ENCODE assay signal across 1 cellular context in the genomic region with DNA sequence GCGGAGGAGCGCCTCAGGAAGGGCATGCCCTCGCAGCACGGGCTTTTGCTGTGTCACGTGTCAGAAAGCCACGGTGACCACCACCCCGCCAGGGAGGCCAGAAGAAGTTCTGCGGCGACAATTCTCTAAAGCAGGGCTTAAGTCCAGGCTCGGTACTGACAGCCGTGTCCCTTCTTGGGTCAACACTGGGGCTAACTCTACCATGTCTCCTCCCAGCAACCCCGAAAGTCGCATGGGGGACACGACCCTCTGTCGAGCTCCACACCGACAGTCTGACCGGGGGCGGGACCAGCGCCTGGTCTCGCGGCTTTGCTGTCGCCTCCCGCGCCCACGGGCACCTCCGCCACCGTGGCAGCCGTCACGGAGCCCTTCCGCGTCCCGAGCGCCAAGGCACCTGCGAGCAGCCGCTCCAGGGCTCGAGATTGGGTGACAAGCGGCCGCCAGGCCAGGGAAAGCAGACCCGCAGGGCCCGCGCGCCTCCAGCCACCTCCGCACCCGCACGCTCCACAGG.
TF ChIP-seq lines count a peak whose summit lies in the region.

No MANE protein-coding gene starts in this region.

TF ChIP-seq in GM23338, 12 proteins besides CTCF, POLR2A, EP300 and RAD21 (continued from another document):
- TF ChIP-seq REST (IDR thresholded peaks at IDR 0.05; ENCODE audit: unreplicated experiment) (no peak), ETS1 (IDR thresholded peaks at IDR 0.05) (no peak), POLR2AphosphoS5 (IDR thresholded peaks at IDR 0.05; ENCODE audit: low read depth) (no peak), CREB1 (CRISPR knock-in tag; IDR thresholded peaks at IDR 0.05; ENCODE audit: low read depth) (no peak), NANOG (IDR thresholded peaks at IDR 0.05; ENCODE audit: borderline replicate concordance) (no peak), ZNF331 (CRISPR knock-in tag; IDR thresholded peaks at IDR 0.05; ENCODE audit: low read depth) (no peak), ZNF114 (CRISPR knock-in tag; IDR thresholded peaks at IDR 0.05) (no peak), EZH2 (IDR thresholded peaks at IDR 0.05; ENCODE audit: low read depth, unreplicated experiment) (no peak)
- TF ChIP-seq, protein P1, sequence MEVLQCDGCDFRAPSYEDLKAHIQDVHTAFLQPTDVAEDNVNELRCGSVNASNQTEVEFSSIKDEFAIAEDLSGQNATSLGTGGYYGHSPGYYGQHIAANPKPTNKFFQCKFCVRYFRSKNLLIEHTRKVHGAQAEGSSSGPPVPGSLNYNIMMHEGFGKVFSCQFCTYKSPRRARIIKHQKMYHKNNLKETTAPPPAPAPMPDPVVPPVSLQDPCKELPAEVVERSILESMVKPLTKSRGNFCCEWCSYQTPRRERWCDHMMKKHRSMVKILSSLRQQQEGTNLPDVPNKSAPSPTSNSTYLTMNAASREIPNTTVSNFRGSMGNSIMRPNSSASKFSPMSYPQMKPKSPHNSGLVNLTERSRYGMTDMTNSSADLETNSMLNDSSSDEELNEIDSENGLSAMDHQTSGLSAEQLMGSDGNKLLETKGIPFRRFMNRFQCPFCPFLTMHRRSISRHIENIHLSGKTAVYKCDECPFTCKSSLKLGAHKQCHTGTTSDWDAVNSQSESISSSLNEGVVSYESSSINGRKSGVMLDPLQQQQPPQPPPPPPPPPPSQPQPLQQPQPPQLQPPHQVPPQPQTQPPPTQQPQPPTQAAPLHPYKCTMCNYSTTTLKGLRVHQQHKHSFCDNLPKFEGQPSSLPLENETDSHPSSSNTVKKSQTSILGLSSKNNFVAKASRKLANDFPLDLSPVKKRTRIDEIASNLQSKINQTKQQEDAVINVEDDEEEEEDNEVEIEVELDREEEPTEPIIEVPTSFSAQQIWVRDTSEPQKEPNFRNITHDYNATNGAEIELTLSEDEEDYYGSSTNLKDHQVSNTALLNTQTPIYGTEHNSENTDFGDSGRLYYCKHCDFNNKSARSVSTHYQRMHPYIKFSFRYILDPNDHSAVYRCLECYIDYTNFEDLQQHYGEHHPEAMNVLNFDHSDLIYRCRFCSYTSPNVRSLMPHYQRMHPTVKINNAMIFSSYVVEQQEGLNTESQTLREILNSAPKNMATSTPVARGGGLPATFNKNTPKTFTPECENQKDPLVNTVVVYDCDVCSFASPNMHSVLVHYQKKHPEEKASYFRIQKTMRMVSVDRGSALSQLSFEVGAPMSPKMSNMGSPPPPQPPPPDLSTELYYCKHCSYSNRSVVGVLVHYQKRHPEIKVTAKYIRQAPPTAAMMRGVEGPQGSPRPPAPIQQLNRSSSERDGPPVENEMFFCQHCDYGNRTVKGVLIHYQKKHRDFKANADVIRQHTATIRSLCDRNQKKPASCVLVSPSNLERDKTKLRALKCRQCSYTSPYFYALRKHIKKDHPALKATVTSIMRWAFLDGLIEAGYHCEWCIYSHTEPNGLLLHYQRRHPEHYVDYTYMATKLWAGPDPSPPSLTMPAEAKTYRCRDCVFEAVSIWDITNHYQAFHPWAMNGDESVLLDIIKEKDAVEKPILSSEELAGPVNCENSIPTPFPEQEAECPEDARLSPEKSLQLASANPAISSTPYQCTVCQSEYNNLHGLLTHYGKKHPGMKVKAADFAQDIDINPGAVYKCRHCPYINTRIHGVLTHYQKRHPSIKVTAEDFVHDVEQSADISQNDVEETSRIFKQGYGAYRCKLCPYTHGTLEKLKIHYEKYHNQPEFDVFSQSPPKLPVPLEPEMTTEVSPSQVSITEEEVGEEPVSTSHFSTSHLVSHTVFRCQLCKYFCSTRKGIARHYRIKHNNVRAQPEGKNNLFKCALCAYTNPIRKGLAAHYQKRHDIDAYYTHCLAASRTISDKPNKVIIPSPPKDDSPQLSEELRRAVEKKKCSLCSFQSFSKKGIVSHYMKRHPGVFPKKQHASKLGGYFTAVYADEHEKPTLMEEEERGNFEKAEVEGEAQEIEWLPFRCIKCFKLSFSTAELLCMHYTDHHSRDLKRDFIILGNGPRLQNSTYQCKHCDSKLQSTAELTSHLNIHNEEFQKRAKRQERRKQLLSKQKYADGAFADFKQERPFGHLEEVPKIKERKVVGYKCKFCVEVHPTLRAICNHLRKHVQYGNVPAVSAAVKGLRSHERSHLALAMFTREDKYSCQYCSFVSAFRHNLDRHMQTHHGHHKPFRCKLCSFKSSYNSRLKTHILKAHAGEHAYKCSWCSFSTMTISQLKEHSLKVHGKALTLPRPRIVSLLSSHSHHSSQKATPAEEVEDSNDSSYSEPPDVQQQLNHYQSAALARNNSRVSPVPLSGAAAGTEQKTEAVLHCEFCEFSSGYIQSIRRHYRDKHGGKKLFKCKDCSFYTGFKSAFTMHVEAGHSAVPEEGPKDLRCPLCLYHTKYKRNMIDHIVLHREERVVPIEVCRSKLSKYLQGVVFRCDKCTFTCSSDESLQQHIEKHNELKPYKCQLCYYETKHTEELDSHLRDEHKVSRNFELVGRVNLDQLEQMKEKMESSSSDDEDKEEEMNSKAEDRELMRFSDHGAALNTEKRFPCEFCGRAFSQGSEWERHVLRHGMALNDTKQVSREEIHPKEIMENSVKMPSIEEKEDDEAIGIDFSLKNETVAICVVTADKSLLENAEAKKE (CRISPR knock-in tag; IDR thresholded peaks at IDR 0.05): no peak
